1 cellular context compared by ENCODE assay signal in genomic region chr1:208201241-208201640, GRCh38.
TF ChIP-seq lines count a peak whose summit lies in the region.

No MANE protein-coding gene starts in this region.

TF ChIP-seq in SK-N-SH, 30 proteins besides CTCF, POLR2A, EP300 and RAD21 (continued from another document):
- TF ChIP-seq USF1 (IDR thresholded peaks at IDR 0.05; ENCODE audit: borderline replicate concordance, low read depth) (no peak), USF2 (IDR thresholded peaks at IDR 0.05; ENCODE audit: borderline replicate concordance, low read depth, low read length) (no peak), MXI1 (IDR thresholded peaks at IDR 0.05; ENCODE audit: low read depth, low read length) (no peak), GATA2 (CRISPR knock-in tag; IDR thresholded peaks at IDR 0.05) (no peak), ZBTB33 (IDR thresholded peaks at IDR 0.05; ENCODE audit: borderline replicate concordance, low read depth) (peak; percentile 64; the same call in 1 of the 2 replicates), RCOR1 (IDR thresholded peaks at IDR 0.05; ENCODE audit: low read length) (no peak), FOSL2 (IDR thresholded peaks at IDR 0.05; ENCODE audit: borderline replicate concordance, low read depth) (peak; percentile 96), CHD2 (IDR thresholded peaks at IDR 0.05; ENCODE audit: low read length, partially characterized antibody) (no peak), PBX3 (IDR thresholded peaks at IDR 0.05) (peak; percentile 89), EZH2phosphoT487 (IDR thresholded peaks at IDR 0.05; ENCODE audit: borderline replicate concordance, low read depth) (no peak), IRF3 (IDR thresholded peaks at IDR 0.05; ENCODE audit: low read depth, low read length) (no peak), RXRA (IDR thresholded peaks at IDR 0.05; ENCODE audit: borderline replicate concordance, low read depth) (peak; percentile 92), MEF2A (IDR thresholded peaks at IDR 0.05; ENCODE audit: borderline replicate concordance, low read depth) (peak; percentile 75; the same call in 1 of the 2 replicates), TCF12 (IDR thresholded peaks at IDR 0.05) (peak; percentile 99)
